In genomic region chr14:37579250-37579649, GRCh38 we compare ENCODE assay signal across 1 cellular context.
A peak's percentile ranks its signal among the peaks of the same experiment; 100 is the strongest.
TF ChIP-seq lines count a peak whose summit lies in the region.

No MANE protein-coding gene starts in this region.

TF ChIP-seq in K562, 482 proteins besides CTCF, POLR2A, EP300 and RAD21:
- TF ChIP-seq POLR3G (IDR thresholded peaks at IDR 0.05; ENCODE audit: extremely low read depth, insufficient read length, insufficient replicate concordance) = no peak
- no peak for TF ChIP-seq PCBP1 (IDR thresholded peaks at IDR 0.05; ENCODE audit: low read depth, low read length, poor library complexity, severe bottlenecking)
- TF ChIP-seq RFX1 (IDR thresholded peaks at IDR 0.05) = peak; percentile 60
